9 cellular contexts compared by ENCODE assay signal in genomic region chr5:159916841-159917761, GRCh38. TPM values are rescaled to one million over a fixed set of nuclear protein-coding genes. Genes with fewer than 3 reads are reported as not detected.
DNase-seq lines count a peak whose midpoint lies in the region; TF ChIP-seq lines count a peak whose summit lies in the region.
"Had no signal": no experiment of that assay in that cellular context is flagged by ENCODE, and none has a peak within 500 bp of the region (broad histone marks: within the 10 kb centered on the region; RNA-seq: fewer than 3 reads in every experiment).

No MANE protein-coding gene starts in this region.

- in situ Hi-C loops in ACHN (cut with HindIII; ENCODE audit: low pct_ligation_motif_present, low pct_unique_long_range_greater_than_20kb, low sequenced_read_pairs), result no loop called here

- H3K4me2 ChIP-seq in MM.1S (ENCODE audit: low read depth, low read length), result peak overlapping the region; percentile 73
- H3K4me2 ChIP-seq in Karpas-422 (ENCODE audit: low read depth, low read length, poor library complexity, severe bottlenecking), result no peak overlapping the region

- 80 to 88% methylated on average over 24 to 36 of the region's 36 CpGs for WGBS in endodermal cell (ENCODE audit: insufficient coverage in 1 of 2, insufficient read length in 1 of 2), 2 experiments

- peak; percentile 13 for DNase-seq in ACHN
- DNase-seq in MM.1S, result no peak
- DNase-seq in endodermal cell, result no peak
- DNase-seq in NCI-H2227 treated with DMSO at 0.1 percent for 48 hours (lab: John Stamatoyannopoulos, UW), result no peak
- no peak for DNase-seq in Karpas-422
- DNase-seq in stimulated activated CD4-positive, alpha-beta T cell treated with anti-CD3 and anti-CD28 coated beads, Interleukin-2, amount 100 ng/mL, for 48 hours, result no peak
- DNase-seq in GM20000 (ENCODE audit: low spot score), result no peak
- DNase-seq: activated effector memory CD4-positive, alpha-beta T cell treated with Interleukin-2 at 50 U/mL for 16 hours had no signal

- H3K79me2 ChIP-seq in MM.1S (ENCODE audit: low read length), result no peaks in the 10 kb centered on the region
- no peaks in the 10 kb centered on the region for H3K79me2 ChIP-seq in Karpas-422 (ENCODE audit: low read length)

- H4K20me1 ChIP-seq in MM.1S (ENCODE audit: insufficient read depth, low read length) (no peaks in the 10 kb centered on the region), Karpas-422 (ENCODE audit: insufficient read depth, low read depth, low read length) (no peaks in the 10 kb centered on the region)

- TF ChIP-seq CTCF in MM.1S (IDR thresholded peaks at IDR 0.05; ENCODE audit: low read length), result 0 out of 2 replicates have a peak, but pooled peaks have one; percentile 4
- TF ChIP-seq CTCF in endodermal cell (conservative IDR thresholded peaks at IDR 0.05), result no peak
- TF ChIP-seq CTCF in nephron (IDR thresholded peaks at IDR 0.05; ENCODE audit: unreplicated experiment in 3 of 3), result no peak
- TF ChIP-seq CTCF in GM20000 (IDR thresholded peaks at IDR 0.05; ENCODE audit: extremely low read depth, missing control alignments), result no peak

- H3K27me3 ChIP-seq in MM.1S (replicated peaks; ENCODE audit: insufficient read depth, low read length), result no peaks in the 10 kb centered on the region
- peaks cover 53% of the 10 kb centered on the region for H3K27me3 ChIP-seq in endodermal cell (ENCODE audit: control insufficient read depth, insufficient read depth, low read length, poor library complexity, severe bottlenecking)
- H3K27me3 ChIP-seq in Karpas-422 (ENCODE audit: low read length), result no peaks in the 10 kb centered on the region

- H3K4me1 Mint-ChIP-seq in endodermal cell (peaks cover 14% of the 10 kb centered on the region), nephron (peaks cover 44% of the 10 kb centered on the region)

- H3K9me3 Mint-ChIP-seq in endodermal cell (no peaks in the 10 kb centered on the region), nephron (no peaks in the 10 kb centered on the region)

- H3K9ac ChIP-seq in MM.1S (ENCODE audit: low read length) (no peak overlapping the region), endodermal cell (ENCODE audit: extremely low read depth, low read length, poor library complexity, severe bottlenecking) (no peak overlapping the region), Karpas-422 (ENCODE audit: low read length) (no peak overlapping the region)

- H3K4me3 Mint-ChIP-seq in endodermal cell (peak overlapping the region; percentile 62), nephron (peak overlapping the region; percentile 78 to 82 (median 79))

- H3K27ac ChIP-seq in MM.1S (ENCODE audit: low read length), result no peak overlapping the region
- no peak overlapping the region for H3K27ac ChIP-seq in endodermal cell (ENCODE audit: low read depth, low read length)
- H3K27ac ChIP-seq in Karpas-422 (ENCODE audit: low read length), result no peak overlapping the region

- peak overlapping the region; percentile 52 for H2AFZ ChIP-seq in MM.1S (ENCODE audit: low read length)
- H2AFZ ChIP-seq in Karpas-422 (ENCODE audit: low read length), result no peak overlapping the region

- H3F3A ChIP-seq in MM.1S (ENCODE audit: insufficient read depth, low read length), result no peaks in the 10 kb centered on the region

- H3K9me3 ChIP-seq in MM.1S (replicated peaks; ENCODE audit: insufficient read depth, low read length), result no peaks in the 10 kb centered on the region
- no peaks in the 10 kb centered on the region for H3K9me3 ChIP-seq in endodermal cell (ENCODE audit: control insufficient read depth, low read length)
- H3K9me3 ChIP-seq in Karpas-422 (ENCODE audit: low read length), result no peaks in the 10 kb centered on the region

- H3K4me1 ChIP-seq in MM.1S (ENCODE audit: low read length) (no peaks in the 10 kb centered on the region), endodermal cell (ENCODE audit: control insufficient read depth, insufficient read depth, low read length) (peaks cover 4% of the 10 kb centered on the region), Karpas-422 (ENCODE audit: low read length) (no peaks in the 10 kb centered on the region)

- H3K27me3 Mint-ChIP-seq in endodermal cell (ENCODE audit: insufficient read depth), result peaks cover 57% of the 10 kb centered on the region
- peaks cover 61% of the 10 kb centered on the region for H3K27me3 Mint-ChIP-seq in nephron (ENCODE audit: low read depth)

- peak overlapping the region; percentile 46 for H3K4me3 ChIP-seq in MM.1S (ENCODE audit: low read length)
- peak overlapping the region; percentile 61 for H3K4me3 ChIP-seq in endodermal cell (ENCODE audit: low read length)
- H3K4me3 ChIP-seq in Karpas-422 (ENCODE audit: low read length), result no peak overlapping the region

- no peak overlapping the region for H3K27ac Mint-ChIP-seq in endodermal cell
- no peak overlapping the region for H3K27ac Mint-ChIP-seq in nephron

- H3K36me3 Mint-ChIP-seq in endodermal cell (ENCODE audit: low read depth) (no peaks in the 10 kb centered on the region), nephron (ENCODE audit: low read depth) (no peaks in the 10 kb centered on the region)

- H3K9me2 ChIP-seq in MM.1S (replicated peaks; ENCODE audit: insufficient read depth, low read length), result no peaks in the 10 kb centered on the region
- no peaks in the 10 kb centered on the region for H3K9me2 ChIP-seq in Karpas-422 (replicated peaks; ENCODE audit: insufficient read depth, low read length)

- H3K36me3 ChIP-seq in MM.1S (replicated peaks; ENCODE audit: insufficient read depth, low read length) (no peaks in the 10 kb centered on the region), endodermal cell (ENCODE audit: control insufficient read depth, insufficient read depth, low read length) (no peaks in the 10 kb centered on the region), Karpas-422 (ENCODE audit: insufficient read depth, low read length) (no peaks in the 10 kb centered on the region)

RNA-seq across cellular contexts. Expression of gene ADRA1B, which starts 0.8 kb away (rescaled TPM):
- under 1 TPM; 0.60 to 0.68 TPM for total RNA-seq in endodermal cell
- 0.36 TPM for polyA plus RNA-seq in endodermal cell (2013, experiment 1 of 2)
- 0.21 TPM for polyA plus RNA-seq in endodermal cell (2013, experiment 2 of 2)
- not detected in 2 replicates for total RNA-seq in Karpas-422 (2014; rRNA removed; shearing (Covaris generic); ENCODE audit: low replicate concordance)
